ENCODE assay signal across 18 cellular contexts in genomic region chr5:45411971-45412612, GRCh38.
DNase-seq lines count a peak whose midpoint lies in the region; ATAC-seq and TF ChIP-seq lines count a peak whose summit lies in the region.
"Had no signal": no experiment of that assay in that cellular context is flagged by ENCODE, and none has a peak within 500 bp of the region (broad histone marks: within the 10 kb centered on the region; RNA-seq: fewer than 3 reads in every experiment).

No MANE protein-coding gene starts in this region.

- no peak for TF ChIP-seq CTCF in A673 (conservative IDR thresholded peaks at IDR 0.05; ENCODE audit: low read depth, low read length)
- no peak for TF ChIP-seq CTCF in IMR-90 (conservative IDR thresholded peaks at IDR 0.05; ENCODE audit: low read depth, low read length)
- no peak for TF ChIP-seq CTCF in astrocyte of the spinal cord (IDR thresholded peaks at IDR 0.05; ENCODE audit: low read depth, low read length)
- TF ChIP-seq CTCF in adrenal gland (IDR thresholded peaks at IDR 0.05): no peak
- no peak for TF ChIP-seq CTCF in right atrium auricular region (IDR thresholded peaks at IDR 0.05)
- TF ChIP-seq CTCF in osteocyte (IDR thresholded peaks at IDR 0.05): no peak

- H3K27ac ChIP-seq in A673 (ENCODE audit: low read depth, low read length, poor library complexity, severe bottlenecking) (no peak overlapping the region), IMR-90 (ENCODE audit: insufficient read depth, low read length) (no peak overlapping the region), adrenal gland (no peak overlapping the region), right atrium auricular region (no peak overlapping the region)
- H3K27ac ChIP-seq: lower lobe of right lung, upper lobe of right lung had no signal

- ATAC-seq in IMR-90 (ENCODE audit: low read depth) (no peak), HG03432 (IDR thresholded peaks at IDR 0.05; ENCODE audit: unreplicated experiment) (no peak)
- ATAC-seq: CD8-positive, alpha-beta T cell; lower lobe of right lung; naive thymus-derived CD8-positive, alpha-beta T cell; upper lobe of right lung had no signal

- no peak overlapping the region for H2AFZ ChIP-seq in IMR-90 (replicated peaks; ENCODE audit: low read length, poor library complexity)

- intact Hi-C loops in A673 (cut with micrococcal nuclease; ENCODE audit: unreplicated experiment) (loop anchor here (1.0 kb wide), 1 partner anchor 27 kb away; no protein-coding TSS in a partner anchor), IMR-90 (cut with micrococcal nuclease) (no loop called here), adrenal gland (cut with DNase I) (no loop called here)

- no peaks in the 10 kb centered on the region for H3K9me3 Mint-ChIP-seq in osteocyte (ENCODE audit: unreplicated experiment)

- dilution Hi-C loops in IMR-90 (cut with HindIII; ENCODE audit: low sequenced_read_pairs, unreplicated experiment): no loop called here

- no TSS peak for BruUV-seq in A673 (replicated peaks; lab: Mats Ljungman, UMichigan)
- BruUV-seq in IMR-90 (replicated peaks; lab: Mats Ljungman, UMichigan): no TSS peak

- H2AK9ac ChIP-seq in IMR-90 (replicated peaks; ENCODE audit: low read depth, low read length, poor library complexity): no peak overlapping the region

- no peak overlapping the region for H2BK15ac ChIP-seq in IMR-90 (ENCODE audit: low read depth, low read length)

- H4K8ac ChIP-seq in IMR-90 (ENCODE audit: low read depth in 2 of 2, low read length in 2 of 2): no peak overlapping the region

- no CpG with 5 or more reads among the region's 3 CpGs for WGBS in IMR-90 (ENCODE audit: extremely low coverage in 2 of 2, insufficient read length in 1 of 2), 2 experiments
- WGBS in adrenal gland, 4 donors: 52 to 76% (median 61%) methylated on average over 3 of the region's 3 CpGs

- TF ChIP-seq RAD21 in IMR-90 (IDR thresholded peaks at IDR 0.05; ENCODE audit: low read length): no peak

- H3K14ac ChIP-seq in IMR-90 (replicated peaks; ENCODE audit: low read depth, low read length): no peak overlapping the region

- H2BK5ac ChIP-seq in IMR-90 (ENCODE audit: low read depth, low read length, poor library complexity, severe bottlenecking): no peak overlapping the region

- no peak overlapping the region for H4K5ac ChIP-seq in IMR-90 (ENCODE audit: low read depth, low read length)

- no peak overlapping the region for H3K18ac ChIP-seq in IMR-90 (ENCODE audit: low read depth, low read length)

- TF ChIP-seq POLR2A in IMR-90 (IDR thresholded peaks at IDR 0.05; ENCODE audit: low read depth, low read length): no peak
- no peak for TF ChIP-seq POLR2A in adrenal gland (IDR thresholded peaks at IDR 0.05)

- H3K9me1 ChIP-seq in IMR-90 (ENCODE audit: insufficient read depth, low read length): no peaks in the 10 kb centered on the region

- H3K9ac ChIP-seq in IMR-90 (ENCODE audit: low read depth, low read length): no peak overlapping the region

- H3K56ac ChIP-seq in IMR-90 (ENCODE audit: extremely low read depth, insufficient read depth, low read length): no peak overlapping the region

- no peak overlapping the region for H2AK5ac ChIP-seq in IMR-90 (ENCODE audit: low read depth, low read length)

- POLR2A ChIA-PET in A673 (lab: Charles Lee; ENCODE audit: low non-redundant PET) (interaction anchor here (0.6 kb wide), 1 partner anchor 27 kb away, joined by 3 read pairs; no protein-coding TSS in a partner anchor), IMR-90 (lab: Charles Lee; ENCODE audit: unreplicated experiment) (no interaction called here)

- no peaks in the 10 kb centered on the region for H3K27me3 Mint-ChIP-seq in osteocyte (ENCODE audit: unreplicated experiment)
- H3K27me3 Mint-ChIP-seq: naive thymus-derived CD8-positive, alpha-beta T cell; stimulated activated naive CD8-positive, alpha-beta T cell treated with anti-CD3 and anti-CD28 coated beads, Interleukin-15, Interleukin-2, amounts not matched to agents 100 ng/mL and 50 ng/mL, for 24 hours had no signal

- H3K36me3 ChIP-seq in A673 (ENCODE audit: insufficient read depth, low read length, poor library complexity, severe bottlenecking) (no peaks in the 10 kb centered on the region), IMR-90 (ENCODE audit: control insufficient read depth, insufficient read depth, low read length) (no peaks in the 10 kb centered on the region), adrenal gland (replicated peaks in 1 of 2) (no peaks in the 10 kb centered on the region), right atrium auricular region (no peaks in the 10 kb centered on the region)
- H3K36me3 ChIP-seq: lower lobe of right lung, upper lobe of right lung had no signal

- no peak overlapping the region for H3K4me3 Mint-ChIP-seq in osteocyte (ENCODE audit: unreplicated experiment)
- H3K4me3 Mint-ChIP-seq: CD8-positive, alpha-beta T cell; naive thymus-derived CD8-positive, alpha-beta T cell; stimulated activated naive CD8-positive, alpha-beta T cell treated with anti-CD3 and anti-CD28 coated beads, Interleukin-15, Interleukin-2, amounts not matched to agents 100 ng/mL and 50 ng/mL, for 24 hours had no signal

- H4K91ac ChIP-seq in IMR-90 (ENCODE audit: insufficient read depth, low read depth, low read length): no peak overlapping the region

- H3K27me3 ChIP-seq in A673 (replicated peaks; ENCODE audit: insufficient read depth, low read depth, low read length, poor library complexity) (no peaks in the 10 kb centered on the region), IMR-90 (ENCODE audit: control insufficient read depth, insufficient read depth, low read length) (no peaks in the 10 kb centered on the region), adrenal gland (no peaks in the 10 kb centered on the region), right atrium auricular region (no peaks in the 10 kb centered on the region)
- H3K27me3 ChIP-seq: upper lobe of right lung had no signal

- H3K36me3 Mint-ChIP-seq in osteocyte (ENCODE audit: unreplicated experiment): no peaks in the 10 kb centered on the region
- H3K36me3 Mint-ChIP-seq: CD8-positive, alpha-beta T cell; naive thymus-derived CD8-positive, alpha-beta T cell had no signal

- H3K9me3 ChIP-seq in A673 (ENCODE audit: low read depth, low read length, poor library complexity, severe bottlenecking) (no peaks in the 10 kb centered on the region), IMR-90 (ENCODE audit: control insufficient read depth, insufficient read depth, low read length) (no peaks in the 10 kb centered on the region), adrenal gland (replicated peaks in 1 of 3) (no peaks in the 10 kb centered on the region), right atrium auricular region (no peaks in the 10 kb centered on the region)
- H3K9me3 ChIP-seq: lower lobe of right lung, upper lobe of right lung had no signal

- peak; percentile 58 for DNase-seq in A673 (ENCODE audit: low spot score)
- peak; percentile 22 for DNase-seq in IMR-90
- DNase-seq in astrocyte of the spinal cord (ENCODE audit: low read depth, low spot score): peak; percentile 34
- DNase-seq in kidney glomerular epithelial cell (lab: John Stamatoyannopoulos, UW): peak; percentile 67
- DNase-seq in adrenal gland: no peak
- no peak for DNase-seq in right atrium auricular region (ENCODE audit: low spot score)
- DNase-seq in osteocyte (ENCODE audit: extremely low spot score, unreplicated experiment): no peak
- DNase-seq: activated effector memory CD4-positive, alpha-beta T cell treated with anti-CD3 and anti-CD28 coated beads, Interleukin-2, amount 50 U/mL, for 16 hours; aorta; CD8-positive, alpha-beta T cell; lower lobe of right lung; naive thymus-derived CD8-positive, alpha-beta T cell; NCI-H1092; SHP77 treated with DMSO at 0.1 percent for 48 hours; T-helper 9 cell; upper lobe of right lung had no signal

- H3K4ac ChIP-seq in IMR-90 (ENCODE audit: low read depth, low read length): no peak overlapping the region

- H3K23ac ChIP-seq in IMR-90 (ENCODE audit: low read depth, low read length): no peak overlapping the region

- H2BK20ac ChIP-seq in IMR-90 (ENCODE audit: low read depth, low read length): no peak overlapping the region

- H2BK120ac ChIP-seq in IMR-90 (ENCODE audit: low read depth, low read length): no peak overlapping the region

- CTCF ChIA-PET in A673 (lab: Charles Lee): no interaction called here
- CTCF ChIA-PET in IMR-90 (lab: Yijun Ruan, JAX): no interaction called here

- no peaks in the 10 kb centered on the region for H3K79me1 ChIP-seq in IMR-90 (ENCODE audit: low read depth in 1 of 2, low read length in 2 of 2)

- H4K20me1 ChIP-seq in IMR-90 (ENCODE audit: insufficient read depth, low read length): no peaks in the 10 kb centered on the region

- no peak overlapping the region for H3K4me2 ChIP-seq in IMR-90 (ENCODE audit: low read depth, low read length)

- in situ Hi-C loops in IMR-90 (cut with MboI; ENCODE audit: low sequenced_read_pairs) (no loop called here), astrocyte of the spinal cord (cut with HindIII; ENCODE audit: low sequenced_read_pairs) (no loop called here)

- H3K4me1 ChIP-seq in A673 (ENCODE audit: insufficient read depth, low read length, poor library complexity, severe bottlenecking) (peaks cover 30% of the 10 kb centered on the region), IMR-90 (ENCODE audit: control insufficient read depth, insufficient read depth, low read length) (no peaks in the 10 kb centered on the region), adrenal gland (replicated peaks in 1 of 2) (no peaks in the 10 kb centered on the region), right atrium auricular region (no peaks in the 10 kb centered on the region)
- H3K4me1 ChIP-seq: lower lobe of right lung, upper lobe of right lung had no signal

- no peak overlapping the region for H3K27ac Mint-ChIP-seq in osteocyte (ENCODE audit: unreplicated experiment)
- H3K27ac Mint-ChIP-seq: CD8-positive, alpha-beta T cell; naive thymus-derived CD8-positive, alpha-beta T cell; stimulated activated naive CD8-positive, alpha-beta T cell treated with anti-CD3 and anti-CD28 coated beads, Interleukin-15, Interleukin-2, amounts not matched to agents 100 ng/mL and 50 ng/mL, for 24 hours had no signal

- H3K4me3 ChIP-seq in A673 (ENCODE audit: low read depth, low read length, poor library complexity, severe bottlenecking) (no peak overlapping the region), IMR-90 (ENCODE audit: insufficient read depth, low read depth, low read length) (no peak overlapping the region), astrocyte of the spinal cord (ENCODE audit: low read depth, low read length) (no peak overlapping the region), adrenal gland (no peak overlapping the region), right atrium auricular region (no peak overlapping the region)
- H3K4me3 ChIP-seq: lower lobe of right lung, upper lobe of right lung had no signal

- no peaks in the 10 kb centered on the region for H3K4me1 Mint-ChIP-seq in osteocyte (ENCODE audit: unreplicated experiment)
- H3K4me1 Mint-ChIP-seq: naive thymus-derived CD8-positive, alpha-beta T cell had no signal

TF ChIP-seq in IMR-90, 13 proteins besides CTCF, POLR2A, EP300 and RAD21 (continues in another document):
- no peak for TF ChIP-seq SMC3 (IDR thresholded peaks at IDR 0.05; ENCODE audit: low read depth, low read length)

Comparison
In these comparisons a context has a peak if more than half of its experiments do, and no peak if none do; other contexts are left out.
1. DNase-seq: peak in A673 (single experiment), IMR-90 (single experiment), astrocyte of the spinal cord (single experiment) and kidney glomerular epithelial cell (single experiment); none in adrenal gland (0 of 7), right atrium auricular region (single experiment) and osteocyte (single experiment).